ENCODE assay signal across 10 cellular contexts in genomic region chr2:230723363-230723762, GRCh38. TPM values are rescaled to one million over a fixed set of nuclear protein-coding genes. Genes with fewer than 3 reads are reported as not detected.
DNase-seq lines count a peak whose midpoint lies in the region; ATAC-seq, FAIRE-seq and TF ChIP-seq lines count a peak whose summit lies in the region.
"Had no signal": no experiment of that assay in that cellular context is flagged by ENCODE, and none has a peak within 500 bp of the region (broad histone marks: within the 10 kb centered on the region; RNA-seq: fewer than 3 reads in every experiment).

No MANE protein-coding gene starts in this region.

- no peaks in the 10 kb centered on the region for H3K9me3 Mint-ChIP-seq in endodermal cell
- H3K9me3 Mint-ChIP-seq in stimulated activated naive CD8-positive, alpha-beta T cell treated with anti-CD3 and anti-CD28 coated beads, Interleukin-15, Interleukin-2, amounts not matched to agents 100 ng/mL and 50 ng/mL, for 24 hours, result no peaks in the 10 kb centered on the region

- peak; percentile 24 for ATAC-seq in left ventricle myocardium superior

- H3K36me3 ChIP-seq in right atrium auricular region, result peaks cover 4% of the 10 kb centered on the region
- peaks cover 34% of the 10 kb centered on the region for H3K36me3 ChIP-seq in endodermal cell (ENCODE audit: control insufficient read depth, insufficient read depth, low read length)

- H3K27me3 ChIP-seq in right atrium auricular region, result no peaks in the 10 kb centered on the region
- no peaks in the 10 kb centered on the region for H3K27me3 ChIP-seq in endodermal cell (ENCODE audit: control insufficient read depth, insufficient read depth, low read length, poor library complexity, severe bottlenecking)
- H3K27me3 ChIP-seq: heart left ventricle had no signal

- intact Hi-C loops in left ventricle myocardium superior (cut with micrococcal nuclease), result no loop called here

- H3K9ac ChIP-seq in endodermal cell (ENCODE audit: extremely low read depth, low read length, poor library complexity, severe bottlenecking), result no peak overlapping the region

- TF ChIP-seq CTCF in right atrium auricular region (IDR thresholded peaks at IDR 0.05) (no peak), endodermal cell (conservative IDR thresholded peaks at IDR 0.05) (no peak)

- no peak overlapping the region for H3K27ac ChIP-seq in right atrium auricular region
- H3K27ac ChIP-seq in endodermal cell (ENCODE audit: low read depth, low read length), result no peak overlapping the region

- CTCF ChIA-PET in HEK293T (lab: Yijun Ruan, JAX), result no interaction called here

- peaks cover 32% of the 10 kb centered on the region for H3K36me3 Mint-ChIP-seq in endodermal cell (ENCODE audit: low read depth)
- H3K36me3 Mint-ChIP-seq in stimulated activated naive CD8-positive, alpha-beta T cell treated with anti-CD3 and anti-CD28 coated beads, Interleukin-15, Interleukin-2, amounts not matched to agents 100 ng/mL and 50 ng/mL, for 24 hours (ENCODE audit: low read depth), result peaks cover 50% of the 10 kb centered on the region

- 83 to 90% methylated on average over 1 to 2 of the region's 2 CpGs for WGBS in endodermal cell (ENCODE audit: insufficient coverage in 1 of 2, insufficient read length in 1 of 2), 2 experiments

- H3K27ac Mint-ChIP-seq in endodermal cell, result peak overlapping the region; percentile 18
- H3K27ac Mint-ChIP-seq in stimulated activated naive CD8-positive, alpha-beta T cell treated with anti-CD3 and anti-CD28 coated beads, Interleukin-15, Interleukin-2, amounts not matched to agents 100 ng/mL and 50 ng/mL, for 24 hours, result peak overlapping the region; percentile 72

- peaks cover 27% of the 10 kb centered on the region for H3K4me1 Mint-ChIP-seq in endodermal cell
- peaks cover 77% of the 10 kb centered on the region for H3K4me1 Mint-ChIP-seq in stimulated activated naive CD8-positive, alpha-beta T cell treated with anti-CD3 and anti-CD28 coated beads, Interleukin-15, Interleukin-2, amounts not matched to agents 100 ng/mL and 50 ng/mL, for 24 hours (ENCODE audit: low read depth)

- no peak for TF ChIP-seq POLR2A in H54 (IDR thresholded peaks at IDR 0.05; ENCODE audit: low read depth, low read length)

- H3K4me3 Mint-ChIP-seq in endodermal cell, result no peak overlapping the region
- peak overlapping the region; percentile 54 for H3K4me3 Mint-ChIP-seq in stimulated activated naive CD8-positive, alpha-beta T cell treated with anti-CD3 and anti-CD28 coated beads, Interleukin-15, Interleukin-2, amounts not matched to agents 100 ng/mL and 50 ng/mL, for 24 hours

- FAIRE-seq in H54 (lab: Jason Lieb, UNC), result no peak

- H3K4me1 ChIP-seq in right atrium auricular region, result peaks cover 0 to 28% of the 10 kb centered on the region in 2 donors
- H3K4me1 ChIP-seq in endodermal cell (ENCODE audit: control insufficient read depth, insufficient read depth, low read length), result peaks cover under 1% of the 10 kb centered on the region

- no peak overlapping the region for H3K4me3 ChIP-seq in right atrium auricular region
- H3K4me3 ChIP-seq in endodermal cell (ENCODE audit: low read length), result no peak overlapping the region
- H3K4me3 ChIP-seq: heart left ventricle had no signal

- H3K27me3 Mint-ChIP-seq in endodermal cell (ENCODE audit: insufficient read depth), result no peaks in the 10 kb centered on the region
- no peaks in the 10 kb centered on the region for H3K27me3 Mint-ChIP-seq in stimulated activated naive CD8-positive, alpha-beta T cell treated with anti-CD3 and anti-CD28 coated beads, Interleukin-15, Interleukin-2, amounts not matched to agents 100 ng/mL and 50 ng/mL, for 24 hours

- H3K9me3 ChIP-seq in right atrium auricular region, result no peaks in the 10 kb centered on the region
- H3K9me3 ChIP-seq in endodermal cell (ENCODE audit: control insufficient read depth, low read length), result peaks cover 8% of the 10 kb centered on the region
- H3K9me3 ChIP-seq: heart left ventricle had no signal

- DNase-seq in left ventricle myocardium superior (no peak), right atrium auricular region (ENCODE audit: low spot score) (no peak), endodermal cell (no peak), HEK293T (ENCODE audit: extremely low spot score) (no peak), T-helper 9 cell (no peak), H54 (ENCODE audit: insufficient read length, low spot score) (no peak)
- peak; percentile 40 for DNase-seq in activated CD8-positive, alpha-beta memory T cell treated with anti-CD3 and anti-CD28 coated beads, Interleukin-2, amount 50 U/mL, for 4 hours
- DNase-seq: heart left ventricle, NCI-H2081 treated with DMSO at 0.1 percent for 48 hours had no signal

- POLR2A ChIA-PET in HEK293T (lab: Yijun Ruan, JAX), result no interaction called here

TF ChIP-seq in HEK293T, 16 proteins besides CTCF, POLR2A, EP300 and RAD21:
- TF ChIP-seq CTBP1 (IDR thresholded peaks at IDR 0.05; ENCODE audit: borderline replicate concordance) (no peak), FOXK2 (IDR thresholded peaks at IDR 0.05) (no peak), NFRKB (IDR thresholded peaks at IDR 0.05) (no peak), FOXA1 (IDR thresholded peaks at IDR 0.05) (no peak), LEF1 (IDR thresholded peaks at IDR 0.05; ENCODE audit: borderline replicate concordance) (no peak), BHLHE40 (IDR thresholded peaks at IDR 0.05; ENCODE audit: borderline replicate concordance) (no peak), PKNOX1 (IDR thresholded peaks at IDR 0.05) (no peak), ARNT (IDR thresholded peaks at IDR 0.05) (no peak), TARDBP (IDR thresholded peaks at IDR 0.05) (no peak), SUZ12 (IDR thresholded peaks at IDR 0.05) (no peak), FOXM1 (IDR thresholded peaks at IDR 0.05; ENCODE audit: borderline replicate concordance) (no peak), L3MBTL2 (conservative IDR thresholded peaks at IDR 0.05) (no peak), ZNF384 (IDR thresholded peaks at IDR 0.05) (no peak), ELF4 (IDR thresholded peaks at IDR 0.05) (no peak), HDGF (IDR thresholded peaks at IDR 0.05; ENCODE audit: borderline replicate concordance) (no peak), SP1 (IDR thresholded peaks at IDR 0.05) (no peak)
TF ChIP-seq in HEK293T: peak in this region for 0.

RNA-seq across cellular contexts. Expression of gene CAB39, which starts 10.7 kb away (rescaled TPM):
- 86.2 TPM for total RNA-seq in left ventricle myocardium superior
- 10 to 100 TPM; 66.1 to 81.5 TPM for total RNA-seq in right atrium auricular region
- 10 to 100 TPM; 41.4 to 48.4 TPM for total RNA-seq in endodermal cell
- 49.7 TPM for polyA plus RNA-seq in endodermal cell (2013, experiment 1 of 2)
- polyA plus RNA-seq in endodermal cell (2013, experiment 2 of 2), result 46.8 TPM
